Comparison of ENCODE assay signal across 8 cellular contexts in the genomic region with DNA sequence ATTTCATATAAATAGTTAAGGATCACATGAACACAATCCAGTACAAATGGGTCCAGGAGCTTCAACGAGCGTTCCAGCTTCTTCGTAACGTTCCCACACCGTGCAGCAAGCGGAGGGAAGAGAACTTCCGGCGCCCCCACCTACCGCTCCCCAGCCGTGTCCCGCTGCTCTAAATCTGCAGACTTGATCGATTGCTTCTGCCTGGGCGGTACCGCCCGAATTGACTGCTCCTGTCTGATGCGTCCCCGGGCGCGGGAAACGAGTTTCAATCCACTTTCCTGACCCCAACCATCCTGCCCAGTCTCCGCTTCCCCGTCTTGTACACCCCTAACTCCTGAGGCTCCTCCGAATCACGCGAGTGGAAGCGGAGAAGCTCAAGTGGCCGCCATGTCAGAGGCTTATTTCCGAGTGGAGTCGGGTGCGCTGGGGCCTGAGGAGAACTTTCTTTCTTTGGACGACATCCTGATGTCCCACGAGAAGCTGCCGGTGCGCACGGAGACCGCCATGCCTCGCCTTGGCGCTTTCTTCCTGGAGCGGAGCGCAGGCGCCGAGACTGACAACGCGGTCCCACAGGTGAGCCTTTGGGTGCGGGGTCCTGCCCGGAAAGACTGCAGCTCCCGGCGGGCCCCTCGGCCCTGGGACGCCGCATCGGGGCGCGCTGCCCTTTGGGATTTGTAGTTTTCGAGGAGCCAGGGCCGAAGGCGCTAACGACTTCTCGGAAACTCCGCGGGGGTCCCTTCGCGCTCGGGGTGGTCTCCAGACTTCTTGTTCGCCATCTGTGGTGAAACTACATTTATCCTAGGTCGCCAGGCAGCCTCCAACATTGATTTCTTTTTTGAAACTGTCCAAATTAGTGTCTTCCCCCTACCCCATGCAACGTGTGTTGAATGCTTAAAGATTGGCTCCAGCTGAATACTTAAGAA. TPM values are rescaled to one million over a fixed set of nuclear protein-coding genes. Genes with fewer than 3 reads are reported as not detected.
A peak's percentile ranks its signal among the peaks of the same experiment; 100 is the strongest.
DNase-seq lines count a peak whose midpoint lies in the region; ATAC-seq, FAIRE-seq and TF ChIP-seq lines count a peak whose summit lies in the region.

A gene (plus strand): TSS at position 257 of the 923 bp plus-strand sequence. CDS start 131 bp downstream, at position 388.

- H3K36me3 ChIP-seq in psoas muscle (ENCODE audit: insufficient read depth in 1 of 2, low read depth in 1 of 2) = no peaks in the 10 kb centered on the region

- peak within 1 kb of the TSS; percentile 53 for H3K27ac ChIP-seq in psoas muscle

- intact Hi-C loops in T-helper 1 cell treated with Interleukin-12 subunit alpha and Interleukin-12 subunit beta and Interleukin-4 antibody, amounts not matched to agents 30 ng/mL and 1 ng/mL, for 36 hours (cut with micrococcal nuclease) = loop anchor here (1.0 to 5.0 kb wide), 15 partner anchors 56 to 1940 kb away; a partner anchor contains a TSS
- intact Hi-C loops in left ventricle myocardium superior (cut with micrococcal nuclease) (no loop called here), psoas muscle (cut with DNase I) (loop anchor here in 1 of 2 donors (5.0 kb wide), 1 partner anchor 55 kb away; no protein-coding TSS in a partner anchor)

- H3K9me3 ChIP-seq in psoas muscle = no peaks in the 10 kb centered on the region

- H3K4me3 ChIP-seq in psoas muscle = peak within 1 kb of the TSS; percentile 83

- in situ Hi-C loops in GM13976 (cut with MboI; ENCODE audit: low sequenced_read_pairs, unreplicated experiment) = no loop called here

- WGBS in psoas muscle, 3 donors = 0 to 1% (median 0%) methylated on average over 64 to 67 of the region's 67 CpGs

- FAIRE-seq in urothelium cell line (lab: Jason Lieb, UNC) = no peak

- peaks cover 4% of the 10 kb centered on the region for H3K4me1 ChIP-seq in psoas muscle

- H3K27me3 ChIP-seq in psoas muscle (ENCODE audit: insufficient read depth in 3 of 3, low read length in 2 of 3) = peaks cover 0 to 6% (median 0%) of the 10 kb centered on the region in 3 donors

- ATAC-seq in HG02852 (IDR thresholded peaks at IDR 0.05; ENCODE audit: unreplicated experiment) (peak; percentile 97), left ventricle myocardium superior (peak; percentile 98), psoas muscle (peak; percentile 93 to 99 (median 98))

- TF ChIP-seq CTCF in GM13976 (IDR thresholded peaks at IDR 0.05; ENCODE audit: borderline replicate concordance, control extremely low read depth, extremely low read depth, insufficient read depth, missing control alignments) (no peak), psoas muscle (IDR thresholded peaks at IDR 0.05) (no peak)

- DNase-seq in GM13976 (ENCODE audit: low spot score) = peak; percentile 94
- DNase-seq in NCI-H146 (lab: John Stamatoyannopoulos, UW) = peak; percentile 83
- peak; percentile 32 for DNase-seq in amniotic stem cell (lab: John Stamatoyannopoulos, UW)
- peak; percentile 91 for DNase-seq in left ventricle myocardium superior
- peak; percentile 89 to 91 for DNase-seq in psoas muscle
- DNase-seq in urothelium cell line (ENCODE audit: low spot score) = peak; percentile 93

RNA-seq across cellular contexts. Expression of the gene that starts here (rescaled TPM):
- total RNA-seq in T-helper 1 cell treated with Interleukin-12 subunit alpha and Interleukin-12 subunit beta and Interleukin-4 antibody, amounts not matched to agents 30 ng/mL and 1 ng/mL, for 36 hours = 13.7 and 14.9 TPM in 2 replicates
- total RNA-seq in left ventricle myocardium superior (6.5 TPM), psoas muscle (1 to 10 TPM in 3 of 4 donors, under 1 TPM in 1; 0.86 to 1.6 (median 1.2) TPM)
- polyA plus RNA-seq in psoas muscle = 1 to 10 TPM in 2 of 3 donors, under 1 TPM in 1; 0.89 to 2.2 (median 1.7) TPM

Comparison
In these comparisons a context has a peak if more than half of its experiments do, and no peak if none do; other contexts are left out.
1. Peak in every context shown above with its lines: DNase-seq, ATAC-seq, H3K4me3 ChIP-seq and H3K27ac ChIP-seq.
2. DNase-seq: peak in every context shown above with its lines; median percentile 94 in GM13976; 93 in urothelium cell line; 91 in left ventricle myocardium superior; 90 in psoas muscle; 83 in NCI-H146; 32 in amniotic stem cell.